11 cellular contexts compared by ENCODE assay signal in the genomic region with DNA sequence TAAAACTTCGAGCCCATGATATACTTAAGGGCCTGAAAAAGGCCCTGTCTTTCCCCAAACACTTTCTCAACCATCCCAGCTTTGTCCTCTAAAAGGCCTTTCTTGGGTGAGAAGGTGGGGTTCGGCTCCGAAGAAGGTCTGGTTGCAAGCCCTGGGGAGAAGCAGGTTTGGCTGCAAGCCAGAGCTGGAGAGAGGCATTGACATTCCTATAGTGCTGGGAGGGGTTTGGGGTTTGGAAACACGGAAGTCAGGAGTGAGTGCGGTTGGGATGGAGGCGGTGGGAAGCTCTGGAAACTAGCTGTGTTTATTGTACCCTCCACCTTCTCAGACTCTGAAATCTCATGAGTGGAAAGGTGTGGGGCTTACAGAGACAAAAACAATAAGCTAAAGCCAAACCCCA. TPM values are rescaled to one million over a fixed set of nuclear protein-coding genes. Genes with fewer than 3 reads are reported as not detected.
DNase-seq lines count a peak whose midpoint lies in the region; ATAC-seq, FAIRE-seq and TF ChIP-seq lines count a peak whose summit lies in the region.
"Not testable (repeated sequence)": the region's sequence is repeated elsewhere in the genome, so short reads cannot be mapped to it uniquely, and the experiment has no call there.
"Had no signal": no experiment of that assay in that cellular context is flagged by ENCODE, and none has a peak within 500 bp of the region (broad histone marks: within the 10 kb centered on the region; RNA-seq: fewer than 3 reads in every experiment).

No MANE protein-coding gene starts in this region.

- ATAC-seq in activated CD8-positive, alpha-beta T cell treated with anti-CD3 and anti-CD28 coated beads, Interleukin-2, amount 10 ng/mL, durations not matched to agents 7 days and 5 days; K562; naive thymus-derived CD8-positive, alpha-beta T cell: not testable (repeated sequence)
- peak; percentile 62 for ATAC-seq in upper lobe of right lung

- POLR2A ChIA-PET in CD8-positive, alpha-beta memory T cell (lab: Charles Lee); K562 (lab: Yijun Ruan, JAX): not testable (repeated sequence)
- POLR2A ChIA-PET in activated CD8-positive, alpha-beta T cell treated with anti-CD3 and anti-CD28 coated beads, Interleukin-2, amount 10 ng/mL, durations not matched to agents 7 days and 5 days (lab: Charles Lee) = interaction anchor here (1.5 kb wide), 1 partner anchor 46 kb away, joined by 5 read pairs; no protein-coding TSS in a partner anchor
- POLR2A ChIA-PET in naive thymus-derived CD8-positive, alpha-beta T cell (lab: Charles Lee) = interaction anchor here (0.9 to 8.5 kb wide), 4 partner anchors 23 to 47 kb away, joined by 3 to 98 read pairs (median 4); no protein-coding TSS in a partner anchor

- H3K9ac ChIP-seq in K562 (ENCODE audit: insufficient read depth in 1 of 2, low read depth in 2 of 2, low read length in 2 of 2) = not testable (repeated sequence)

- not testable (repeated sequence) for H3K36me3 ChIP-seq in CD8-positive, alpha-beta memory T cell (ENCODE audit: insufficient read depth, low read length); K562 (ENCODE audit: control insufficient read depth, insufficient read depth, low read length); upper lobe of right lung

- BruUV-seq in K562 (replicated peaks; lab: Mats Ljungman, UMichigan) = not testable (repeated sequence)

- peaks cover 25 to 68% (median 39%) of the 10 kb centered on the region in 3 donors for H3K4me1 Mint-ChIP-seq in CD8-positive, alpha-beta memory T cell
- H3K4me1 Mint-ChIP-seq in activated CD8-positive, alpha-beta T cell treated with anti-CD3 and anti-CD28 coated beads, Interleukin-2, amount 10 ng/mL, durations not matched to agents 7 days and 5 days (ENCODE audit: low read depth) = peaks cover 56% of the 10 kb centered on the region
- peaks cover 16 to 56% (median 40%) of the 10 kb centered on the region in 4 donors for H3K4me1 Mint-ChIP-seq in naive thymus-derived CD8-positive, alpha-beta T cell

- H3K4me3 Mint-ChIP-seq in CD8-positive, alpha-beta memory T cell = peak overlapping the region; percentile 30 to 83 (median 59)
- H3K4me3 Mint-ChIP-seq in activated CD8-positive, alpha-beta T cell treated with anti-CD3 and anti-CD28 coated beads, Interleukin-2, amount 10 ng/mL, durations not matched to agents 7 days and 5 days = peak overlapping the region; percentile 73
- peak overlapping the region; percentile 69 to 85 (median 81) for H3K4me3 Mint-ChIP-seq in naive thymus-derived CD8-positive, alpha-beta T cell

- H3K27me3 Mint-ChIP-seq in CD8-positive, alpha-beta memory T cell; activated CD8-positive, alpha-beta T cell treated with anti-CD3 and anti-CD28 coated beads, Interleukin-2, amount 10 ng/mL, durations not matched to agents 7 days and 5 days (ENCODE audit: low read depth); naive thymus-derived CD8-positive, alpha-beta T cell: not testable (repeated sequence)

- in situ Hi-C loops in K562 (cut with MboI) = not testable (repeated sequence)

- H3K4me3 ChIP-seq in CD8-positive, alpha-beta memory T cell (ENCODE audit: low read length); K562; fibroblast of mammary gland (ENCODE audit: control insufficient read depth, low read depth, low read length); upper lobe of right lung: not testable (repeated sequence)

- peak overlapping the region; percentile 27 to 89 (median 72) for H3K27ac Mint-ChIP-seq in CD8-positive, alpha-beta memory T cell
- peak overlapping the region; percentile 81 for H3K27ac Mint-ChIP-seq in activated CD8-positive, alpha-beta T cell treated with anti-CD3 and anti-CD28 coated beads, Interleukin-2, amount 10 ng/mL, durations not matched to agents 7 days and 5 days
- H3K27ac Mint-ChIP-seq in naive thymus-derived CD8-positive, alpha-beta T cell = peak overlapping the region; percentile 87 to 96 (median 90)

- DNase-seq in CD8-positive, alpha-beta memory T cell; activated CD8-positive, alpha-beta T cell treated with anti-CD3 and anti-CD28 coated beads, Interleukin-2, amount 10 ng/mL, durations not matched to agents 7 days and 5 days; K562 (ENCODE audit: extremely low read depth in 1 of 4, low spot score in 3 of 4); naive thymus-derived CD8-positive, alpha-beta T cell: not testable (repeated sequence)
- peak; percentile 41 for DNase-seq in HT-29 (ENCODE audit: low spot score)
- DNase-seq in fibroblast of mammary gland (ENCODE audit: low read depth) = peak; percentile 10
- peak; percentile 16 for DNase-seq in iris pigment epithelial cell (ENCODE audit: low read depth)
- DNase-seq in upper lobe of right lung = peak; percentile 71

- TF ChIP-seq EP300 in K562 (IDR thresholded peaks at IDR 0.05; ENCODE audit: low read length) = not testable (repeated sequence)

- not testable (repeated sequence) for TF ChIP-seq RAD21 in K562 (CRISPR knock-in tag; conservative IDR thresholded peaks at IDR 0.05 in 1 of 2, IDR thresholded peaks at IDR 0.05 in 1 of 2)

- CTCF ChIA-PET in CD8-positive, alpha-beta memory T cell (lab: Charles Lee); activated CD8-positive, alpha-beta T cell treated with anti-CD3 and anti-CD28 coated beads, Interleukin-2, amount 10 ng/mL, durations not matched to agents 7 days and 5 days (lab: Charles Lee); K562 (lab: Yijun Ruan, JAX; ENCODE audit: low intra/inter-chr PET ratio): not testable (repeated sequence)

- not testable (repeated sequence) for H3K9me3 Mint-ChIP-seq in CD8-positive, alpha-beta memory T cell; activated CD8-positive, alpha-beta T cell treated with anti-CD3 and anti-CD28 coated beads, Interleukin-2, amount 10 ng/mL, durations not matched to agents 7 days and 5 days (ENCODE audit: insufficient read depth); naive thymus-derived CD8-positive, alpha-beta T cell

- H3K36me3 Mint-ChIP-seq in CD8-positive, alpha-beta memory T cell = peaks cover 0 to 65% (median 5%) of the 10 kb centered on the region in 3 donors
- H3K36me3 Mint-ChIP-seq in activated CD8-positive, alpha-beta T cell treated with anti-CD3 and anti-CD28 coated beads, Interleukin-2, amount 10 ng/mL, durations not matched to agents 7 days and 5 days (ENCODE audit: low read depth) = peaks cover 63% of the 10 kb centered on the region
- peaks cover 8 to 63% (median 12%) of the 10 kb centered on the region in 3 donors for H3K36me3 Mint-ChIP-seq in naive thymus-derived CD8-positive, alpha-beta T cell

- H3K27me3 ChIP-seq in CD8-positive, alpha-beta memory T cell (ENCODE audit: insufficient read depth, low read length, poor library complexity, severe bottlenecking); K562 (ENCODE audit: control insufficient read depth in 2 of 2, insufficient read depth in 2 of 2, low read length in 2 of 2); upper lobe of right lung: not testable (repeated sequence)

- TF ChIP-seq POLR2A in K562 (conservative IDR thresholded peaks at IDR 0.05) = not testable (repeated sequence)

- H3K9me1 ChIP-seq in K562 (ENCODE audit: control insufficient read depth, insufficient read depth, low read length) = not testable (repeated sequence)

- intact Hi-C loops in K562 (cut with micrococcal nuclease); upper lobe of right lung (cut with DNase I): not testable (repeated sequence)

- H4K20me1 ChIP-seq in K562 (replicated peaks; ENCODE audit: control insufficient read depth, insufficient read depth, low read length) = not testable (repeated sequence)

- not testable (repeated sequence) for H3K27ac ChIP-seq in CD8-positive, alpha-beta memory T cell (ENCODE audit: low read depth, low read length); K562 (ENCODE audit: extremely low read depth, low read depth, low read length); upper lobe of right lung

- H2AFZ ChIP-seq in K562 (ENCODE audit: low read depth, low read length) = not testable (repeated sequence)

- FAIRE-seq in K562 (lab: Jason Lieb, UNC) = not testable (repeated sequence)

- not testable (repeated sequence) for TF ChIP-seq CTCF in K562 (IDR thresholded peaks at IDR 0.05 in 2 of 3, conservative IDR thresholded peaks at IDR 0.05 in 1 of 3; ENCODE audit: insufficient read depth in 2 of 3, low read depth in 1 of 3, low read length in 3 of 3); fibroblast of mammary gland (conservative IDR thresholded peaks at IDR 0.05; ENCODE audit: control insufficient read depth, insufficient read depth, low read depth, low read length); upper lobe of right lung (IDR thresholded peaks at IDR 0.05)

- not testable (repeated sequence) for H3K4me2 ChIP-seq in K562 (ENCODE audit: insufficient read depth, low read length)

- 0% methylated on average over 6 of the region's 6 CpGs for WGBS in K562 (ENCODE audit: insufficient coverage, low coverage, missing lambda C conversion rate)

- not testable (repeated sequence) for H3K4me1 ChIP-seq in CD8-positive, alpha-beta memory T cell (ENCODE audit: insufficient read depth, low read length); K562 (replicated peaks in 1 of 2; ENCODE audit: control insufficient read depth in 2 of 2, insufficient read depth in 2 of 2, low read length in 2 of 2); upper lobe of right lung

- not testable (repeated sequence) for H3K9me3 ChIP-seq in CD8-positive, alpha-beta memory T cell (ENCODE audit: low read length); K562 (replicated peaks; ENCODE audit: control insufficient read depth, insufficient read depth, low read depth, low read length); upper lobe of right lung

- H3K79me2 ChIP-seq in K562 (ENCODE audit: control insufficient read depth, insufficient read depth, low read length) = not testable (repeated sequence)

RNA-seq across cellular contexts. Expression of a gene that starts 5.7 kb away (rescaled TPM):
- 100 to 1,000 TPM; 259 to 273 TPM for total RNA-seq in CD8-positive, alpha-beta memory T cell
- 908 TPM for polyA plus RNA-seq in CD8-positive, alpha-beta memory T cell
- total RNA-seq in HT-29 (2014; rRNA removed; shearing (Covaris generic)) = not detected in 2 replicates
- 100 to 1,000 TPM; 423 to 439 TPM for total RNA-seq in activated CD8-positive, alpha-beta T cell treated with anti-CD3 and anti-CD28 coated beads, Interleukin-2, amount 10 ng/mL, durations not matched to agents 7 days and 5 days
- not detected in 2 replicates for total RNA-seq in K562 (2011; cell fraction: chromatin; rRNA removed; ENCODE audit: low replicate concordance)
- not detected in 2 replicates for total RNA-seq in K562 (2011; cell fraction: nucleolus; rRNA removed)
- total RNA-seq in K562 (2011; cell fraction: nucleoplasm; rRNA removed) = not detected in 2 replicates
- total RNA-seq in K562 (2014; rRNA removed) = not detected in 2 replicates
- not detected in 2 replicates for total RNA-seq in K562 (2014; rRNA removed; fragmentation: Illumina TruSeq; extraction: Trizol)
- not detected in 2 replicates for total RNA-seq in K562 (2015; rRNA removed; fragmentation: Illumina TruSeq; extraction: Trizol)
- total RNA-seq in K562 (2021) = 0.18 TPM in 1 of 2 replicates, not detected in the other
- polyA plus RNA-seq in K562 (2011; rRNA removed) = not detected in 2 replicates
- not detected in 2 replicates for polyA plus RNA-seq in K562 (2011; cell fraction: cytosol; rRNA removed)
- not detected in 2 replicates for polyA plus RNA-seq in K562 (2011; cell fraction: nucleus; rRNA removed)
- polyA plus RNA-seq in K562 (2012) = 0.05 TPM in 1 of 2 replicates, not detected in the other
- polyA plus RNA-seq in K562 (2014; fragmentation: Illumina TruSeq; extraction: Trizol) = not detected in 2 replicates
- polyA plus RNA-seq in K562 (2014; fragmentation: Nextera tagmentation; extraction: Ambion mirVana) = not detected
- polyA plus RNA-seq in K562 (2014; rRNA removed) = not detected in 2 replicates
- not detected in 2 replicates for polyA minus RNA-seq in K562 (2011; rRNA and poly(A)+ RNA removed)
- polyA minus RNA-seq in K562 (2011; cell fraction: cytosol; rRNA and poly(A)+ RNA removed) = not detected in 2 replicates
- polyA minus RNA-seq in K562 (2011; cell fraction: nucleus; rRNA and poly(A)+ RNA removed) = not detected in 2 replicates
- total RNA-seq in naive thymus-derived CD8-positive, alpha-beta T cell = 100 to 1,000 TPM; 456 TPM
- polyA plus RNA-seq in naive thymus-derived CD8-positive, alpha-beta T cell = 1,000 to 10,000 TPM; 2,040 to 2,487 (median 2,320) TPM
- 2.1 TPM for total RNA-seq in upper lobe of right lung
- total RNA-seq: activated CD4-positive, alpha-beta T cell treated with anti-CD3 and anti-CD28 coated beads, Interleukin-2, amount 10 ng/mL, durations not matched to agents 24 days and 14 days; neural crest cell had no signal
- polyA plus RNA-seq: BJ had no signal

Comparison
In these comparisons a context has a peak if more than half of its experiments do, and no peak if none do; other contexts are left out.
1. RNA of a gene that starts 5.7 kb away (total RNA-seq): 456 TPM in naive thymus-derived CD8-positive, alpha-beta T cell, 423 to 439 TPM in activated CD8-positive, alpha-beta T cell treated with anti-CD3 and anti-CD28 coated beads, Interleukin-2, amount 10 ng/mL, durations not matched to agents 7 days and 5 days and 259 to 273 TPM in CD8-positive, alpha-beta memory T cell; 2.1 TPM in upper lobe of right lung (single experiment), not detected in HT-29 and 0.18 TPM in K562; every median in the first group is over 10 times any median in the second.
2. Peak in every context shown above with its lines, with median percentiles within 50 percentile points of each other: H3K27ac Mint-ChIP-seq and H3K4me3 Mint-ChIP-seq.